In the genomic region with DNA sequence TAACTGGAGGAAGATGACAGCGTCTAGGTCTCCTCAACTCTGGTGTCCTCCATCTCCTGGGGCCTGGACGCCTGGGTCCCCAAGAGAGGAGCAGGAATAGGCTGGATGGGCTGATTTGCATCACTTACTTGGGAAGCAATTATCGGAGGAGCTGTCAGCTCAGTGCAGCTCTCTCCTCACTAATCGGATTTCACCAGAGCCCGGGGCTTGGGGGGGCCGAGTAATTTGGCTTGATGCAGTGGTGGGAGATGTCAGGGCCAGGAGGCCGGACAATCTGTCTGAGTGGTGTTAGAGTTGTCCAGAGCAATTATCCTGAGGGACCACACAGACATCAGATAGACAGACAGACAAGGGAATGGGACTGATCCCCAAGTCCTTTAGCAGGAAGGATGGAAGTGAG, we compare ENCODE assay signal across 27 cellular contexts.
"Had no signal": no experiment of that assay in that cellular context is flagged by ENCODE, and none has a peak within 500 bp of the region (broad histone marks: within the 10 kb centered on the region; RNA-seq: fewer than 3 reads in every experiment).

No MANE protein-coding gene starts in this region.

- H3K36me3 ChIP-seq: ascending aorta, breast epithelium, cardiac muscle cell, colonic mucosa, esophagus squamous epithelium, gastroesophageal sphincter had no signal

- H3K9me3 Mint-ChIP-seq: activated CD8-positive, alpha-beta T cell treated with anti-CD3 and anti-CD28 coated beads for 36 hours; activated naive CD4-positive, alpha-beta T cell treated with anti-CD3 and anti-CD28 coated beads, Interleukin-2, amount 50 U/mL, for 72 hours; activated naive CD8-positive, alpha-beta T cell treated with anti-CD3 and anti-CD28 coated beads, Interleukin-2, amount 10 ng/mL, durations not matched to agents 7 days and 5 days; activated T-cell treated with anti-CD3 and anti-CD28 coated beads, Interleukin-2, amount 50 U/mL, for 4 hours; activated T-helper 17 cell treated with anti-CD3 and anti-CD28 coated beads, Interleukin-2, amount 50 U/mL, for 72 hours; WTC11 had no signal

- H3K9me3 ChIP-seq: ascending aorta, breast epithelium, colonic mucosa, esophagus squamous epithelium, gastroesophageal sphincter had no signal

- H3K36me3 Mint-ChIP-seq: activated naive CD4-positive, alpha-beta T cell treated with anti-CD3 and anti-CD28 coated beads, Interleukin-2, amount 50 U/mL, for 72 hours; activated naive CD8-positive, alpha-beta T cell treated with anti-CD3 and anti-CD28 coated beads, Interleukin-2, amount 10 ng/mL, durations not matched to agents 7 days and 5 days; brain; WTC11 had no signal

- H3K27me3 ChIP-seq: ascending aorta, breast epithelium had no signal

- ATAC-seq: activated CD8-positive, alpha-beta T cell treated with anti-CD3 and anti-CD28 coated beads for 36 hours; activated naive CD4-positive, alpha-beta T cell treated with anti-CD3 and anti-CD28 coated beads, Interleukin-2, amount 50 U/mL, for 72 hours; activated T-cell treated with anti-CD3 and anti-CD28 coated beads, Interleukin-2, amount 50 U/mL, for 4 hours; activated T-helper 17 cell treated with anti-CD3 and anti-CD28 coated beads, Interleukin-2, amount 50 U/mL, for 72 hours; gastroesophageal sphincter; WTC11 had no signal

- DNase-seq: activated CD4-positive, alpha-beta T cell treated with anti-CD3 and anti-CD28 coated beads for 1 hour; activated CD4-positive, alpha-beta T cell treated with anti-CD3 and anti-CD28 coated beads for 48 hours; activated CD4-positive, alpha-beta T cell treated with anti-CD3 and anti-CD28 coated beads, Interleukin-2, amount 50 U/mL, for 1 hour; activated CD4-positive, alpha-beta T cell treated with anti-CD3 and anti-CD28 coated beads, Interleukin-2, amount 50 U/mL, for 48 hours; activated CD8-positive, alpha-beta memory T cell treated with anti-CD3 and anti-CD28 coated beads for 24 hours; activated CD8-positive, alpha-beta T cell treated with anti-CD3 and anti-CD28 coated beads for 36 hours; activated effector memory CD4-positive, alpha-beta T cell treated with Interleukin-2 at 50 U/mL for 16 hours; activated gamma-delta T cell treated with Interleukin-2 at 50 U/mL for 16 hours; activated naive CD4-positive, alpha-beta T cell treated with Interleukin-2 at 50 U/mL for 16 hours; activated naive CD8-positive, alpha-beta T cell treated with anti-CD3 and anti-CD28 coated beads, Interleukin-2, amount 10 ng/mL, durations not matched to agents 7 days and 5 days; activated T-cell treated with anti-CD3 and anti-CD28 coated beads, Interleukin-2, amount 50 U/mL, for 4 hours; central memory CD4-positive, alpha-beta T cell; cerebellar nuclear complex; colonic mucosa; effector CD8-positive, alpha-beta T cell; esophagus squamous epithelium; foreskin melanocyte; head of caudate nucleus; T-helper 2 cell had no signal

- H3K4me3 Mint-ChIP-seq: activated CD8-positive, alpha-beta T cell treated with anti-CD3 and anti-CD28 coated beads for 36 hours; activated naive CD8-positive, alpha-beta T cell treated with anti-CD3 and anti-CD28 coated beads, Interleukin-2, amount 10 ng/mL, durations not matched to agents 7 days and 5 days; activated T-cell treated with anti-CD3 and anti-CD28 coated beads, Interleukin-2, amount 50 U/mL, for 4 hours; activated T-helper 17 cell treated with anti-CD3 and anti-CD28 coated beads, Interleukin-2, amount 50 U/mL, for 72 hours; WTC11 had no signal

- H3K27ac Mint-ChIP-seq: activated CD8-positive, alpha-beta T cell treated with anti-CD3 and anti-CD28 coated beads for 36 hours; activated naive CD4-positive, alpha-beta T cell treated with anti-CD3 and anti-CD28 coated beads, Interleukin-2, amount 50 U/mL, for 72 hours; activated naive CD8-positive, alpha-beta T cell treated with anti-CD3 and anti-CD28 coated beads, Interleukin-2, amount 10 ng/mL, durations not matched to agents 7 days and 5 days; activated T-helper 17 cell treated with anti-CD3 and anti-CD28 coated beads, Interleukin-2, amount 50 U/mL, for 72 hours; WTC11 had no signal

- H3K4me1 ChIP-seq: ascending aorta, breast epithelium, colonic mucosa had no signal

- H3K4me1 Mint-ChIP-seq: activated T-helper 17 cell treated with anti-CD3 and anti-CD28 coated beads, Interleukin-2, amount 50 U/mL, for 72 hours had no signal

- H3K4me3 ChIP-seq: ascending aorta, breast epithelium, cardiac muscle cell, colonic mucosa, esophagus squamous epithelium, gastroesophageal sphincter had no signal
